In genomic region chr2:23533014-23533730, GRCh38 we compare ENCODE assay signal across 12 cellular contexts.
DNase-seq lines count a peak whose midpoint lies in the region; ATAC-seq, FAIRE-seq and TF ChIP-seq lines count a peak whose summit lies in the region.
"Had no signal": no experiment of that assay in that cellular context is flagged by ENCODE, and none has a peak within 500 bp of the region (broad histone marks: within the 10 kb centered on the region; RNA-seq: fewer than 3 reads in every experiment).

No MANE protein-coding gene starts in this region.

- H3K4me3 ChIP-seq in HEK293 (ENCODE audit: low read depth, low read length): no peak overlapping the region

- H3K4me3 Mint-ChIP-seq in CD4-positive, alpha-beta T cell: peak overlapping the region; percentile 92
- H3K4me3 Mint-ChIP-seq in activated B cell treated with CpG ODN at 0.5 μM for 24 hours (peak overlapping the region; percentile 85), naive B cell (peak overlapping the region; percentile 65 to 94 (median 88))

- POLR2A ChIA-PET in CD4-positive, alpha-beta T cell (lab: Charles Lee): interaction anchor here (0.8 to 1.7 kb wide), 3 partner anchors 22 to 146 kb away, joined by 3 to 4 read pairs (median 3); no protein-coding TSS in a partner anchor
- POLR2A ChIA-PET in HEK293 (lab: Yijun Ruan, JAX): no interaction called here
- POLR2A ChIA-PET in activated B cell treated with CpG ODN at 0.5 μM for 24 hours (lab: Charles Lee): no interaction called here

- ATAC-seq in CD4-positive, alpha-beta T cell (ENCODE audit: poor library complexity): peak; percentile 18
- ATAC-seq in activated B cell treated with CpG ODN at 0.5 μM for 24 hours (ENCODE audit: low read depth) (no peak), naive B cell (ENCODE audit: low read depth in 2 of 2) (no peak)

- no peak for TF ChIP-seq POLR2A in GM12891 (IDR thresholded peaks at IDR 0.05; ENCODE audit: low read depth, low read length)

- H3K9me3 ChIP-seq in CD4-positive, alpha-beta T cell (ENCODE audit: control insufficient read depth, low read length): no peaks in the 10 kb centered on the region
- H3K9me3 ChIP-seq in HEK293 (ENCODE audit: control insufficient read depth, insufficient read depth, low read depth, low read length): no peaks in the 10 kb centered on the region

- no peaks in the 10 kb centered on the region for H3K4me1 ChIP-seq in HEK293 (ENCODE audit: control insufficient read depth, insufficient read depth, low read length)

- H3K36me3 Mint-ChIP-seq in CD4-positive, alpha-beta T cell (ENCODE audit: low read depth): no peaks in the 10 kb centered on the region
- no peaks in the 10 kb centered on the region for H3K36me3 Mint-ChIP-seq in activated B cell treated with CpG ODN at 0.5 μM for 24 hours (ENCODE audit: low read depth)
- H3K36me3 Mint-ChIP-seq in naive B cell: no peaks in the 10 kb centered on the region

- peak overlapping the region; percentile 94 for H3K27ac Mint-ChIP-seq in CD4-positive, alpha-beta T cell
- H3K27ac Mint-ChIP-seq in activated B cell treated with CpG ODN at 0.5 μM for 24 hours (peak overlapping the region; percentile 27), naive B cell (peak overlapping the region in 4 of 6 donors; percentile 26 to 98 (median 72))

- H3K27me3 ChIP-seq in CD4-positive, alpha-beta T cell (ENCODE audit: control insufficient read depth, insufficient read depth, low read length): no peaks in the 10 kb centered on the region

- intact Hi-C loops in CD4-positive, alpha-beta T cell (cut with DNase I, micrococcal nuclease): loop anchor here in 1 of 2 experiments (2.0 kb wide), 1 partner anchor 80 kb away; no protein-coding TSS in a partner anchor
- intact Hi-C loops in activated B cell treated with CpG ODN at 0.5 μM for 24 hours (cut with micrococcal nuclease): no loop called here

- DNase-seq in CD4-positive, alpha-beta T cell: peak in 1 of 10 experiments; percentile 4
- DNase-seq in activated B cell treated with CpG ODN at 0.5 μM for 24 hours: no peak
- DNase-seq in naive B cell: no peak
- DNase-seq in GDM1 (lab: John Stamatoyannopoulos, UW): no peak
- DNase-seq in MV-4-11 (lab: John Stamatoyannopoulos, UW): no peak
- DNase-seq in GM12891 (ENCODE audit: insufficient read length, low spot score): no peak
- DNase-seq in activated effector memory CD4-positive, alpha-beta T cell treated with Interleukin-2 at 50 U/mL for 16 hours: no peak
- DNase-seq: left ventricle myocardium superior had no signal

- H3K27me3 Mint-ChIP-seq in CD4-positive, alpha-beta T cell: no peaks in the 10 kb centered on the region
- H3K27me3 Mint-ChIP-seq in activated B cell treated with CpG ODN at 0.5 μM for 24 hours (no peaks in the 10 kb centered on the region), naive B cell (no peaks in the 10 kb centered on the region)

- TF ChIP-seq CTCF in CD4-positive, alpha-beta T cell (IDR thresholded peaks at IDR 0.05): no peak
- TF ChIP-seq CTCF in HEK293 (tag by site-specific recombination; IDR thresholded peaks at IDR 0.05): no peak
- no peak for TF ChIP-seq CTCF in activated B cell treated with CpG ODN at 0.5 μM for 24 hours (IDR thresholded peaks at IDR 0.05)

- no peak overlapping the region for H3K27ac ChIP-seq in CD4-positive, alpha-beta T cell (ENCODE audit: low read depth, low read length)
- H3K27ac ChIP-seq in HEK293 (ENCODE audit: extremely low read depth, low read depth, low read length): no peak overlapping the region

- CTCF ChIA-PET in CD4-positive, alpha-beta T cell (lab: Charles Lee): no interaction called here
- CTCF ChIA-PET in HEK293 (lab: Yijun Ruan, JAX) (interaction anchor here (0.6 to 1.8 kb wide), 3 partner anchors 12 to 181 kb away, joined by 3 to 7 read pairs (median 4); no protein-coding TSS in a partner anchor), activated B cell treated with CpG ODN at 0.5 μM for 24 hours (lab: Charles Lee) (no interaction called here)

- no peaks in the 10 kb centered on the region for H3K36me3 ChIP-seq in HEK293 (ENCODE audit: control insufficient read depth in 2 of 2, insufficient read depth in 1 of 2, low read length in 2 of 2)

- H3K4me1 Mint-ChIP-seq in CD4-positive, alpha-beta T cell (ENCODE audit: low read depth): peaks cover 44% of the 10 kb centered on the region
- H3K4me1 Mint-ChIP-seq in activated B cell treated with CpG ODN at 0.5 μM for 24 hours (peaks cover 15% of the 10 kb centered on the region), naive B cell (peaks cover 11 to 26% (median 13%) of the 10 kb centered on the region in 3 donors)

- FAIRE-seq in GM12891 (lab: Jason Lieb, UNC): no peak
- FAIRE-seq: endothelial cell of umbilical vein, G401.6, RCC 7860 had no signal

- H3K9me3 Mint-ChIP-seq in CD4-positive, alpha-beta T cell: no peaks in the 10 kb centered on the region
- H3K9me3 Mint-ChIP-seq in activated B cell treated with CpG ODN at 0.5 μM for 24 hours (no peaks in the 10 kb centered on the region), naive B cell (no peaks in the 10 kb centered on the region)

TF ChIP-seq in HEK293, 187 proteins besides CTCF, POLR2A, EP300 and RAD21 (continues in another document):
- TF ChIP-seq ZNF175 (tag by site-specific recombination; IDR thresholded peaks at IDR 0.05) (no peak), ZIC2 (tag by site-specific recombination; IDR thresholded peaks at IDR 0.05) (peak; percentile 76), PATZ1 (tag by site-specific recombination; IDR thresholded peaks at IDR 0.05) (no peak), ZNF354C (tag by site-specific recombination; IDR thresholded peaks at IDR 0.05; ENCODE audit: borderline replicate concordance, low read depth) (no peak), ATF2 (tag by site-specific recombination; IDR thresholded peaks at IDR 0.05; ENCODE audit: low read depth) (no peak)

TF ChIP-seq in GM12891, 5 proteins besides CTCF, POLR2A, EP300 and RAD21:
- TF ChIP-seq TAF1 (IDR thresholded peaks at IDR 0.05; ENCODE audit: low read depth, low read length) (no peak), PAX5 (IDR thresholded peaks at IDR 0.05; ENCODE audit: insufficient read depth, low read length, severe bottlenecking) (no peak), SPI1 (IDR thresholded peaks at IDR 0.05; ENCODE audit: low read depth, low read length) (no peak)

Comparison
In these comparisons a context has a peak if more than half of its experiments do, and no peak if none do; other contexts are left out.
1. H3K27ac Mint-ChIP-seq: peak in every context shown above with its lines; median percentile 94 in CD4-positive, alpha-beta T cell; 72 in naive B cell; 27 in activated B cell treated with CpG ODN at 0.5 μM for 24 hours.